ENCODE assay signal across 8 cellular contexts in the genomic region with DNA sequence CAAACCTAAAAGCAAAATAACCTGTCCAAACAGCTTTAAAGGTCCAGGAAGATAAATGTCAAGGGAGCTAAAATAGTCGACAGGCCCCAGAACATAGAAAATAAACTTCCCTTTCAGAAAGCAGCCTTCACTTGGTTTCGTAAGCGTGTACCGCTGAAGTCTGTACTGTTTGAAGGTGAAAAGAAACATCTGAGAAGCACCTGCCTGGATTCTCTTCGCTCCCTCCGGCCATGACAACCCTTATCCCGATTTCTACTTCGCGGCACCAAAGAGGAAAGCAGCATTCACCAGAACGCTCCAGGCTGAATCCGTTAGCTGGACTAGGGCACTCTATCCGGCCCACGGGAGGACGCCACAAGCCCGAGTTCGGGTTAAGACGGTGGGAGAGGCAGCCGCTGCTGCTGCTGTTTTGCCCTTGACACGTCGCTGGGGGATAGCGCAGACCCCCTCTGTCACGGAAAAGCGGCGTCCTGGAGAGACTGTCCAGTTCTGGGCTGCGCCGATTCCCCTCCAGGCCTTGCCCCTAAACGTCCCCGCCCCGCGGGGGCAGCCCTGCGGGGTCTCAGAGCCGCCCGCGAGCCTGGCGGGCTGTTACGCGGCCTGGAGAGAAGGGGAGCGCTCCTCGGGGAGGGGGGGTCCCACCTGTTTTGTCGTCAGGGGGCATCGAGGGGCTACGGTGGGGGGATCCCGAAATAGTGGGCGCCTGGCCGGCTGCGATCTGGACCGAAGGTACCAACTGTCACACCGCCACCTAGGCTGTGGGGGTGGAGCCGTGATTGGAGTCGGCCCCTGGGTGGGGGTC. TPM values are rescaled to one million over a fixed set of nuclear protein-coding genes. Genes with fewer than 3 reads are reported as not detected.
A peak's percentile ranks its signal among the peaks of the same experiment; 100 is the strongest.
DNase-seq lines count a peak whose midpoint lies in the region; ATAC-seq and TF ChIP-seq lines count a peak whose summit lies in the region.

No MANE protein-coding gene starts in this region.

- intact Hi-C loops in mammary epithelial cell (cut with micrococcal nuclease), result loop anchor here (2.0 to 5.0 kb wide), 2 partner anchors 120 to 204 kb away; no protein-coding TSS in a partner anchor
- intact Hi-C loops in gastrocnemius medialis (cut with DNase I; ENCODE audit: low total_unique reads), result loop anchor here (2.0 to 10.0 kb wide), 5 partner anchors 238 to 1088 kb away; a partner anchor contains a TSS

- TF ChIP-seq CTCF in mammary epithelial cell (conservative IDR thresholded peaks at IDR 0.05 in 1 of 2, IDR thresholded peaks at IDR 0.05 in 1 of 2; ENCODE audit: extremely low read depth in 1 of 2, insufficient read depth in 1 of 2, low read depth in 1 of 2, low read length in 2 of 2) (no peak), gastrocnemius medialis (IDR thresholded peaks at IDR 0.05 in 4 of 5, conservative IDR thresholded peaks at IDR 0.05 in 1 of 5) (no peak)

- DNase-seq in AG08396 (ENCODE audit: low spot score), result peak; percentile 44
- DNase-seq in HCEC 1CT, result peak; percentile 52
- DNase-seq in T-helper 2 cell treated with Interferon-gamma antibody and Interleukin-4, amounts not matched to agents 5 μg/mL and 100 μg/mL, for 36 hours (ENCODE audit: low spot score), result peak; percentile 20
- DNase-seq in mammary epithelial cell, result no peak
- peak; percentile 16 to 46 for DNase-seq in gastrocnemius medialis
- DNase-seq in middle frontal gyrus (ENCODE audit: extremely low spot score, low spot score), result no peak

- peaks cover 37% of the 10 kb centered on the region for H3K4me1 Mint-ChIP-seq in T-helper 2 cell treated with Interferon-gamma antibody and Interleukin-4, amounts not matched to agents 5 μg/mL and 100 μg/mL, for 36 hours (ENCODE audit: low read depth)

- dilution Hi-C loops in mammary epithelial cell (cut with HindIII; ENCODE audit: low sequenced_read_pairs), result no loop called here

- H3K27ac ChIP-seq in mammary epithelial cell (ENCODE audit: insufficient read depth, low read depth, low read length) (peak overlapping the region; percentile 95), iPS-20b (ENCODE audit: low read length) (no peak overlapping the region), gastrocnemius medialis (peak overlapping the region; percentile 94 to 100 (median 98))

- H2AFZ ChIP-seq in mammary epithelial cell (ENCODE audit: low read depth, low read length), result peak overlapping the region; percentile 97

- H3K4me3 ChIP-seq in mammary epithelial cell (replicated peaks in 1 of 3; ENCODE audit: insufficient read depth in 1 of 3, low read depth in 2 of 3, low read length in 3 of 3) (peak overlapping the region; percentile 79 to 86 (median 82)), iPS-20b (ENCODE audit: low read length) (peak overlapping the region; percentile 93), gastrocnemius medialis (peak overlapping the region; percentile 73 to 90 (median 84))

- peaks cover 22% of the 10 kb centered on the region for H3K27me3 Mint-ChIP-seq in T-helper 2 cell treated with Interferon-gamma antibody and Interleukin-4, amounts not matched to agents 5 μg/mL and 100 μg/mL, for 36 hours (ENCODE audit: low read depth)

- H3K27ac Mint-ChIP-seq in T-helper 2 cell treated with Interferon-gamma antibody and Interleukin-4, amounts not matched to agents 5 μg/mL and 100 μg/mL, for 36 hours, result peak overlapping the region; percentile 76

- H3K9ac ChIP-seq in mammary epithelial cell (ENCODE audit: insufficient read depth, low read length) (peak overlapping the region; percentile 48), iPS-20b (ENCODE audit: low read depth, low read length) (peak overlapping the region; percentile 98; the same call in 1 of the 2 replicates)

- H3K36me3 ChIP-seq in mammary epithelial cell (ENCODE audit: insufficient read depth, low read length) (no peaks in the 10 kb centered on the region), iPS-20b (ENCODE audit: insufficient read depth, low read depth, low read length) (no peaks in the 10 kb centered on the region), gastrocnemius medialis (no peaks in the 10 kb centered on the region)

- no peaks in the 10 kb centered on the region for H3K9me3 Mint-ChIP-seq in T-helper 2 cell treated with Interferon-gamma antibody and Interleukin-4, amounts not matched to agents 5 μg/mL and 100 μg/mL, for 36 hours

- H3K27me3 ChIP-seq in mammary epithelial cell (ENCODE audit: insufficient read depth, low read length) (no peaks in the 10 kb centered on the region), iPS-20b (ENCODE audit: insufficient read depth, low read length) (peaks cover 4% of the 10 kb centered on the region; the same call in 1 of the 2 replicates), gastrocnemius medialis (no peaks in the 10 kb centered on the region)

- no peaks in the 10 kb centered on the region for H4K20me1 ChIP-seq in mammary epithelial cell (ENCODE audit: insufficient read depth, low read length)

- H3K4me1 ChIP-seq in mammary epithelial cell (ENCODE audit: insufficient read depth, low read length) (peaks cover 44% of the 10 kb centered on the region), iPS-20b (ENCODE audit: insufficient read depth, low read length) (peaks cover 49% of the 10 kb centered on the region), gastrocnemius medialis (peaks cover 15 to 31% of the 10 kb centered on the region in 2 donors)

- no TSS peak for BruUV-seq in mammary epithelial cell (replicated peaks; lab: Mats Ljungman, UMichigan)

- 2% methylated on average over 14 of the region's 50 CpGs for WGBS in mammary epithelial cell (ENCODE audit: low coverage, missing lambda C conversion rate)

- peak overlapping the region; percentile 86 for H3K4me3 Mint-ChIP-seq in T-helper 2 cell treated with Interferon-gamma antibody and Interleukin-4, amounts not matched to agents 5 μg/mL and 100 μg/mL, for 36 hours

- H3K9me3 ChIP-seq in mammary epithelial cell (replicated peaks; ENCODE audit: insufficient read depth, low read length) (no peaks in the 10 kb centered on the region), iPS-20b (ENCODE audit: insufficient read depth, low read depth, low read length) (no peaks in the 10 kb centered on the region), gastrocnemius medialis (no peaks in the 10 kb centered on the region)

- CTCF ChIA-PET in mammary epithelial cell (lab: Charles Lee; ENCODE audit: low non-redundant PET), result no interaction called here

- ATAC-seq in gastrocnemius medialis, result peak; percentile 4 to 9
- ATAC-seq in HG02759 (IDR thresholded peaks at IDR 0.05; ENCODE audit: unreplicated experiment), result no peak

- in situ Hi-C loops in mammary epithelial cell (cut with MboI; ENCODE audit: low sequenced_read_pairs in 2 of 2) (no loop called here), gastrocnemius medialis (cut with MboI; ENCODE audit: low sequenced_read_pairs in 4 of 4) (loop anchor here in 1 of 4 donors (25.0 kb wide), 1 partner anchor 210 kb away; no protein-coding TSS in a partner anchor)

- TF ChIP-seq POLR2A in gastrocnemius medialis (IDR thresholded peaks at IDR 0.05), result peak in 1 of 2 donors; percentile 20

- peak overlapping the region; percentile 100 for H3K4me2 ChIP-seq in mammary epithelial cell (ENCODE audit: insufficient read depth, low read depth, low read length)

- H3K79me2 ChIP-seq in mammary epithelial cell (ENCODE audit: insufficient read depth, low read length), result peaks cover 41% of the 10 kb centered on the region

- H3K36me3 Mint-ChIP-seq in T-helper 2 cell treated with Interferon-gamma antibody and Interleukin-4, amounts not matched to agents 5 μg/mL and 100 μg/mL, for 36 hours (ENCODE audit: low read depth), result no peaks in the 10 kb centered on the region

RNA-seq across cellular contexts. Expression of a gene that starts 1.1 kb away (rescaled TPM):
- total RNA-seq in mammary epithelial cell (10 to 100 TPM; 24.9 to 37.3 TPM), gastrocnemius medialis (10 to 100 TPM; 17.6 to 30.7 (median 25.0) TPM)
- 12.6 TPM for polyA plus RNA-seq in mammary epithelial cell
- 16.0 TPM for polyA minus RNA-seq in mammary epithelial cell

Comparison
In these comparisons a context has a peak if more than half of its experiments do, and no peak if none do; other contexts are left out.
1. DNase-seq: peak in AG08396 (single experiment), HCEC 1CT (single experiment), T-helper 2 cell treated with Interferon-gamma antibody and Interleukin-4, amounts not matched to agents 5 μg/mL and 100 μg/mL, for 36 hours (single experiment) and gastrocnemius medialis (2 of 2); none in mammary epithelial cell (single experiment) and middle frontal gyrus (single experiment).
2. Peak in every context shown above with its lines, with median percentiles within 50 percentile points of each other: H3K4me3 ChIP-seq.